ENCODE assay signal across 8 cellular contexts in genomic region chr17:48586355-48586924, GRCh38. TPM values are rescaled to one million over a fixed set of nuclear protein-coding genes. Genes with fewer than 3 reads are reported as not detected.
DNase-seq lines count a peak whose midpoint lies in the region; ATAC-seq and TF ChIP-seq lines count a peak whose summit lies in the region.

No MANE protein-coding gene starts in this region.

- peak overlapping the region; percentile 80 for H3K4me3 Mint-ChIP-seq in activated CD8-positive, alpha-beta memory T cell treated with anti-CD3 and anti-CD28 coated beads, Interleukin-2, amount 10 ng/mL, durations not matched to agents 7 days and 5 days

- H3K36me3 ChIP-seq in iPS-15b (ENCODE audit: control insufficient read depth, insufficient read depth, low read length) (no peaks in the 10 kb centered on the region), thoracic aorta (no peaks in the 10 kb centered on the region)

- TF ChIP-seq CTCF in thoracic aorta (IDR thresholded peaks at IDR 0.05), result no peak

- H3K9ac ChIP-seq in iPS-15b (ENCODE audit: low read depth, low read length), result no peak overlapping the region

- H3K4me1 Mint-ChIP-seq in activated CD8-positive, alpha-beta memory T cell treated with anti-CD3 and anti-CD28 coated beads, Interleukin-2, amount 10 ng/mL, durations not matched to agents 7 days and 5 days, result peaks cover 42% of the 10 kb centered on the region

- no peaks in the 10 kb centered on the region for H3K9me3 Mint-ChIP-seq in activated CD8-positive, alpha-beta memory T cell treated with anti-CD3 and anti-CD28 coated beads, Interleukin-2, amount 10 ng/mL, durations not matched to agents 7 days and 5 days (ENCODE audit: low read depth)

- CTCF ChIA-PET in activated CD8-positive, alpha-beta memory T cell treated with anti-CD3 and anti-CD28 coated beads, Interleukin-2, amount 10 ng/mL, durations not matched to agents 7 days and 5 days (lab: Charles Lee), result interaction anchor here (0.9 to 4.0 kb wide), 5 partner anchors 109 to 574 kb away, joined by 3 to 29 read pairs (median 4); no protein-coding TSS in a partner anchor

- peaks cover 74% of the 10 kb centered on the region for H3K27me3 Mint-ChIP-seq in activated CD8-positive, alpha-beta memory T cell treated with anti-CD3 and anti-CD28 coated beads, Interleukin-2, amount 10 ng/mL, durations not matched to agents 7 days and 5 days

- DNase-seq in activated CD8-positive, alpha-beta memory T cell treated with anti-CD3 and anti-CD28 coated beads, Interleukin-2, amount 10 ng/mL, durations not matched to agents 7 days and 5 days, result peak; percentile 56
- DNase-seq in activated CD8-positive, alpha-beta memory T cell treated with anti-CD3 and anti-CD28 coated beads, Interleukin-2, amount 50 U/mL, for 48 hours, result no peak
- peak; percentile 35 to 48 for DNase-seq in activated CD4-positive, alpha-beta T cell treated with anti-CD3 and anti-CD28 coated beads, Interleukin-2, amount 50 U/mL, for 48 hours
- DNase-seq in thoracic aorta (ENCODE audit: low spot score) (no peak), SW 1271 (lab: John Stamatoyannopoulos, UW) (no peak), NCI-H1930 (lab: John Stamatoyannopoulos, UW) (no peak)

- H3K4me3 ChIP-seq in iPS-15b (ENCODE audit: low read depth, low read length) (peak overlapping the region; percentile 54), thoracic aorta (peak overlapping the region; percentile 94)

- H3K27ac Mint-ChIP-seq in activated CD8-positive, alpha-beta memory T cell treated with anti-CD3 and anti-CD28 coated beads, Interleukin-2, amount 10 ng/mL, durations not matched to agents 7 days and 5 days, result peak overlapping the region; percentile 82

- H3K9me3 ChIP-seq in iPS-15b (ENCODE audit: control insufficient read depth, insufficient read depth, low read length) (no peaks in the 10 kb centered on the region), thoracic aorta (no peaks in the 10 kb centered on the region)

- H3K27ac ChIP-seq in thoracic aorta, result peak overlapping the region; percentile 73 to 87

- H3K4me1 ChIP-seq in iPS-15b (ENCODE audit: control insufficient read depth, insufficient read depth, low read length), result peaks cover 2% of the 10 kb centered on the region
- H3K4me1 ChIP-seq in thoracic aorta (ENCODE audit: control insufficient read depth in 1 of 2, low read depth in 2 of 2), result peaks cover 19 to 33% of the 10 kb centered on the region in 2 donors

- H3K27me3 ChIP-seq in iPS-15b (ENCODE audit: control insufficient read depth, insufficient read depth, low read length) (peaks cover 100% of the 10 kb centered on the region), thoracic aorta (replicated peaks; ENCODE audit: insufficient read depth) (no peaks in the 10 kb centered on the region)

- no peak for ATAC-seq in activated CD8-positive, alpha-beta memory T cell treated with anti-CD3 and anti-CD28 coated beads, Interleukin-2, amount 10 ng/mL, durations not matched to agents 7 days and 5 days
- ATAC-seq in thoracic aorta (ENCODE audit: insufficient number of reproducible peaks, low FRiP score, low read depth), result no peak
- no peak for ATAC-seq in HG02610 (IDR thresholded peaks at IDR 0.05; ENCODE audit: unreplicated experiment)

- H3K36me3 Mint-ChIP-seq in activated CD8-positive, alpha-beta memory T cell treated with anti-CD3 and anti-CD28 coated beads, Interleukin-2, amount 10 ng/mL, durations not matched to agents 7 days and 5 days, result no peaks in the 10 kb centered on the region

RNA-seq across cellular contexts. Expression of gene HOXB3, which starts 3.6 kb away (rescaled TPM):
- 10 to 100 TPM; 11.9 to 12.9 TPM for total RNA-seq in activated CD8-positive, alpha-beta memory T cell treated with anti-CD3 and anti-CD28 coated beads, Interleukin-2, amount 10 ng/mL, durations not matched to agents 7 days and 5 days
- total RNA-seq in thoracic aorta, result 10 to 100 TPM; 26.8 to 33.3 TPM

RNA-seq across cellular contexts. Expression of gene HOXB5, which starts 7.1 kb away (rescaled TPM):
- under 1 TPM in 1 of 2 experiments, not detected in 1; 0.16 TPM for total RNA-seq in activated CD8-positive, alpha-beta memory T cell treated with anti-CD3 and anti-CD28 coated beads, Interleukin-2, amount 10 ng/mL, durations not matched to agents 7 days and 5 days
- total RNA-seq in thoracic aorta, result 1 to 10 TPM in 1 of 2 donors, under 1 TPM in 1; 0.56 to 3.8 TPM

RNA-seq across cellular contexts. Expression of gene HOXB4, which starts 8.3 kb away (rescaled TPM):
- 1 to 10 TPM; 7.8 TPM for total RNA-seq in activated CD8-positive, alpha-beta memory T cell treated with anti-CD3 and anti-CD28 coated beads, Interleukin-2, amount 10 ng/mL, durations not matched to agents 7 days and 5 days
- 10 to 100 TPM in 1 of 2 donors, 1 to 10 TPM in 1; 6.2 to 11.5 TPM for total RNA-seq in thoracic aorta

RNA-seq across cellular contexts. Expression of gene HOXB6, which starts 18.3 kb away (rescaled TPM):
- 1 to 10 TPM in 1 of 2 experiments, under 1 TPM in 1; 0.58 to 1.1 TPM for total RNA-seq in activated CD8-positive, alpha-beta memory T cell treated with anti-CD3 and anti-CD28 coated beads, Interleukin-2, amount 10 ng/mL, durations not matched to agents 7 days and 5 days
- total RNA-seq in thoracic aorta, result 1 to 10 TPM; 4.2 to 9.9 TPM

RNA-seq across cellular contexts. Expression of gene HOXB7, which starts 24.4 kb away (rescaled TPM):
- total RNA-seq in activated CD8-positive, alpha-beta memory T cell treated with anti-CD3 and anti-CD28 coated beads, Interleukin-2, amount 10 ng/mL, durations not matched to agents 7 days and 5 days, result 1 to 10 TPM; 1.7 TPM
- 1 to 10 TPM in 1 of 2 donors, under 1 TPM in 1; 0.63 to 7.2 TPM for total RNA-seq in thoracic aorta

Comparison
In these comparisons a context has a peak if more than half of its experiments do, and no peak if none do; other contexts are left out.
1. DNase-seq: peak in activated CD8-positive, alpha-beta memory T cell treated with anti-CD3 and anti-CD28 coated beads, Interleukin-2, amount 10 ng/mL, durations not matched to agents 7 days and 5 days (single experiment) and activated CD4-positive, alpha-beta T cell treated with anti-CD3 and anti-CD28 coated beads, Interleukin-2, amount 50 U/mL, for 48 hours (2 of 2); none in activated CD8-positive, alpha-beta memory T cell treated with anti-CD3 and anti-CD28 coated beads, Interleukin-2, amount 50 U/mL, for 48 hours (single experiment), thoracic aorta (single experiment), SW 1271 (0 of 2) and NCI-H1930 (0 of 2).